ENCODE assay signal across 8 cellular contexts in the genomic region with DNA sequence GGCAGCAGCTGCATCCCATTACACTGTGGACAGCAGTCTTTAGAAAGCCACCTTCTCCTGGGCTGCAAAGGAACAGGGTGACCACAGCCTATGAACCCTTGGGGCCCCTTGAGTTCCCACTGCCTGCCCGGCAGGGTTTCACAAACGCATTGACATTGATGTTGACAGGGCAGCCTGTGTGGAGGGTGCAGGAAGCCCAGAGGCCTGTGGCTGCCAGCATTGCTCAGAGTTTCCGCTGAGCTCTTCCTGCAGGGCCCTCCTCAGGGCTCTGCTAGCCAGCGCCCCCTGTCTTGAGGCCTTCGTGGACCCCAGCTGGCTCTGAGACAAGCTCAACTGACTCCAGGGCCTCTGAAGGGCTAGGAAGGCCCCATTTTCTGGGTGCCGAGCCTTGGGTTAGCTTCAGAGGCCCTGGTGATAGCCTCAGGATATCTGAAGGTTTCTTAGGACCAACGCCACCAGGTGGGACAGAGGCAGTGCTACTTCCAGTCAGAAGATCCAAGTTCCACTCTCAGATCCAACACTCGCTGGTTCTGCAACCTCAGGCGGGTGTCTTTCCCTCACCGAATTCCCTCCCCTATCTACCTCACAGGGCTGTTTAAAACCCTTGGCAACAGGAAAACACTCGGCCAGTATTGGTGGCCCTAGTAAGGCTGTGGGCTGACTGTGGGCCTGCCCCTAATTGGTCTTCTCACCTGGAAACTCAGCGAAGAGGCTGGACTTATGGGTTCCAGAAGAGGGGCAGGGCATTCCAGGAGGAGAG. TPM values are rescaled to one million over a fixed set of nuclear protein-coding genes. Genes with fewer than 3 reads are reported as not detected.
A peak's percentile ranks its signal among the peaks of the same experiment; 100 is the strongest.
DNase-seq lines count a peak whose midpoint lies in the region; ATAC-seq and TF ChIP-seq lines count a peak whose summit lies in the region.

No MANE protein-coding gene starts in this region.

- POLR2A ChIA-PET in BJ (lab: Charles Lee): no interaction called here

- peak; percentile 64 for ATAC-seq in GM21529 (IDR thresholded peaks at IDR 0.05; ENCODE audit: unreplicated experiment)

- H3K4me3 ChIP-seq in BJ (ENCODE audit: low read depth, low read length): no peak overlapping the region
- H3K4me3 ChIP-seq in fibroblast of mammary gland (ENCODE audit: control insufficient read depth, low read depth, low read length): no peak overlapping the region

- peak; percentile 26 for TF ChIP-seq CTCF in BJ (IDR thresholded peaks at IDR 0.05; ENCODE audit: insufficient read depth, low read depth, low read length)
- TF ChIP-seq CTCF in fibroblast of mammary gland (conservative IDR thresholded peaks at IDR 0.05; ENCODE audit: control insufficient read depth, insufficient read depth, low read depth, low read length): no peak

- DNase-seq in BJ (ENCODE audit: low read depth) (no peak), NCI-H226 (peak; percentile 31), fibroblast of mammary gland (ENCODE audit: low read depth) (peak; percentile 41), pulmonary artery endothelial cell (ENCODE audit: low read depth, low spot score) (peak; percentile 82), DMS153 (lab: John Stamatoyannopoulos, UW) (no peak), AG08396 (ENCODE audit: low spot score) (no peak)
- peak; percentile 80 for DNase-seq in activated CD8-positive, alpha-beta memory T cell treated with anti-CD3 and anti-CD28 coated beads, Interleukin-2, amount 50 U/mL, for 4 hours

- CTCF ChIA-PET in BJ (lab: Yijun Ruan, JAX): interaction anchor here (0.7 to 26.2 kb wide), 10 partner anchors 12 to 239 kb away, joined by 3 to 763 read pairs (median 4); partner anchors contain the start of gene AHCYL1

- H3K27me3 ChIP-seq in BJ (ENCODE audit: control insufficient read depth, insufficient read depth, low read length): no peaks in the 10 kb centered on the region

- H3K36me3 ChIP-seq in BJ (ENCODE audit: control insufficient read depth, insufficient read depth, low read length): no peaks in the 10 kb centered on the region

RNA-seq across cellular contexts. Expression of gene EPS8L3, which starts 27.2 kb away (rescaled TPM):
- not detected in 2 replicates for polyA plus RNA-seq in BJ (2011; rRNA removed)
- polyA minus RNA-seq in BJ (2011; rRNA and poly(A)+ RNA removed): not detected in 2 replicates
- 0.26 TPM in 1 of 2 replicates, not detected in the other for total RNA-seq in pulmonary artery endothelial cell

RNA-seq across cellular contexts. Expression of gene GSTM3, which starts 50.1 kb away (rescaled TPM):
- polyA plus RNA-seq in BJ (2011; rRNA removed): 113 and 172 TPM in 2 replicates
- 40.4 and 52.8 TPM in 2 replicates for polyA minus RNA-seq in BJ (2011; rRNA and poly(A)+ RNA removed)
- total RNA-seq in pulmonary artery endothelial cell: 25.0 and 57.0 TPM in 2 replicates

Comparison
In these comparisons a context has a peak if more than half of its experiments do, and no peak if none do; other contexts are left out.
1. DNase-seq: peak in NCI-H226 (single experiment), activated CD8-positive, alpha-beta memory T cell treated with anti-CD3 and anti-CD28 coated beads, Interleukin-2, amount 50 U/mL, for 4 hours (single experiment), fibroblast of mammary gland (single experiment) and pulmonary artery endothelial cell (single experiment); none in BJ (single experiment), DMS153 (single experiment) and AG08396 (single experiment).